Comparison of ENCODE assay signal across 7 cellular contexts in the genomic region with DNA sequence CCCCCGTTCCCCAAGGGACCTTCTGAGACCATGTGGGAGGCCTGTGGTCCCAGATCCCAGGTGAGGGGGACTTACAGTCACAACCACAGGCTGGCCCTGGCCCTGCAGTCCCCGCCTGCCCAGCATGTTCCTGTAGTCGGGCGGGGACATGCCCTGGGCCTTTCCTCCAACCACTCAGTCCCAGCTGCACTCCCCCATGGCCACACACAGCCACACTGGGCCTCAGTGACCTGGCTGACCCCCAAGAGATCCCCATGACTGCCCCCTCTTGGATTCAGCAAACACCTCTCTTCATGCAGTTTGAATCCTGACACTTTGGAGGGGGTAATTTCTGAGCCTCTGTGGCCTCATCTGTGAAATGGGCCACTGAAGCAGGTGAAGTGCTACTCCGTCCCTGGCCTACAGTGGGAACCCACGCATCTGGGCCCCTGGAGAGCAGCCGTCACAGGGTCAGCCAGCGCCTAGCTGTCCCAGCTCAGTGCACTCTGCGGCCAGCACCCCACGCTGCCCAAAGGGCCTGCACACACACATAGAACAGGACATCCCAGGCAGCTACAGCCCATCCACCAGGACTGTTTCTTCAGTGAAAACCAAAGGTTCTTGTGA. TPM values are rescaled to one million over a fixed set of nuclear protein-coding genes. Genes with fewer than 3 reads are reported as not detected.
DNase-seq lines count a peak whose midpoint lies in the region; ATAC-seq and TF ChIP-seq lines count a peak whose summit lies in the region.

No MANE protein-coding gene starts in this region.

- no peak for TF ChIP-seq CTCF in activated CD8-positive, alpha-beta T cell treated with anti-CD3 and anti-CD28 coated beads for 36 hours (IDR thresholded peaks at IDR 0.05)
- TF ChIP-seq CTCF in smooth muscle cell (IDR thresholded peaks at IDR 0.05; ENCODE audit: borderline replicate concordance, insufficient read depth, poor library complexity, severe bottlenecking) (no peak), right atrium auricular region (IDR thresholded peaks at IDR 0.05) (no peak)

- H4K20me1 ChIP-seq in smooth muscle cell (ENCODE audit: low read depth): no peaks in the 10 kb centered on the region

- H3K4me1 ChIP-seq in smooth muscle cell (ENCODE audit: low read depth) (peaks cover 33% of the 10 kb centered on the region), right atrium auricular region (peaks cover 0 to 18% of the 10 kb centered on the region in 2 donors)

- no peaks in the 10 kb centered on the region for H3K9me3 ChIP-seq in smooth muscle cell (replicated peaks; ENCODE audit: low read depth)
- no peaks in the 10 kb centered on the region for H3K9me3 ChIP-seq in right atrium auricular region

- H3K27ac ChIP-seq in smooth muscle cell (ENCODE audit: low read depth) (peak overlapping the region; percentile 73), right atrium auricular region (no peak overlapping the region)

- 93% methylated on average over 8 of the region's 10 CpGs for WGBS in smooth muscle cell (ENCODE audit: low lambda C conversion rate)

- peaks cover 2% of the 10 kb centered on the region for H3K27me3 Mint-ChIP-seq in activated CD8-positive, alpha-beta T cell treated with anti-CD3 and anti-CD28 coated beads for 36 hours

- H3K27me3 ChIP-seq in smooth muscle cell (ENCODE audit: low read depth): no peaks in the 10 kb centered on the region
- H3K27me3 ChIP-seq in right atrium auricular region: no peaks in the 10 kb centered on the region

- peak; percentile 58 for DNase-seq in activated CD8-positive, alpha-beta T cell treated with anti-CD3 and anti-CD28 coated beads for 36 hours
- DNase-seq in smooth muscle cell (lab: John Stamatoyannopoulos, UW; ENCODE audit: unreplicated experiment) (no peak), right atrium auricular region (ENCODE audit: low spot score) (no peak), NCI-H524 (lab: John Stamatoyannopoulos, UW) (no peak), CD1c-positive myeloid dendritic cell (ENCODE audit: extremely low spot score) (no peak)

- peak; percentile 58 for ATAC-seq in GM19025 (IDR thresholded peaks at IDR 0.05; ENCODE audit: low read depth, unreplicated experiment)
- ATAC-seq in HG02870 (IDR thresholded peaks at IDR 0.05; ENCODE audit: unreplicated experiment): peak; percentile 48
- ATAC-seq in activated CD8-positive, alpha-beta T cell treated with anti-CD3 and anti-CD28 coated beads for 36 hours: no peak

- H3K9ac ChIP-seq in smooth muscle cell (ENCODE audit: low read depth): peak overlapping the region; percentile 62

- H3K36me3 ChIP-seq in smooth muscle cell (ENCODE audit: low read depth): no peaks in the 10 kb centered on the region
- no peaks in the 10 kb centered on the region for H3K36me3 ChIP-seq in right atrium auricular region

- intact Hi-C loops in activated CD8-positive, alpha-beta T cell treated with anti-CD3 and anti-CD28 coated beads for 36 hours (cut with micrococcal nuclease): no loop called here

- H3K4me3 Mint-ChIP-seq in activated CD8-positive, alpha-beta T cell treated with anti-CD3 and anti-CD28 coated beads for 36 hours: peak overlapping the region; percentile 29

- no peaks in the 10 kb centered on the region for H3K36me3 Mint-ChIP-seq in activated CD8-positive, alpha-beta T cell treated with anti-CD3 and anti-CD28 coated beads for 36 hours (ENCODE audit: low read depth)

- CTCF ChIA-PET in activated CD8-positive, alpha-beta T cell treated with anti-CD3 and anti-CD28 coated beads for 36 hours (lab: Charles Lee): interaction anchor here (1.1 to 7.6 kb wide), 4 partner anchors 25 to 96 kb away, joined by 4 to 31 read pairs (median 10); no protein-coding TSS in a partner anchor

- no peaks in the 10 kb centered on the region for H3F3A ChIP-seq in smooth muscle cell (ENCODE audit: low read depth)

- H3K79me2 ChIP-seq in smooth muscle cell (ENCODE audit: low read depth): no peaks in the 10 kb centered on the region

- H3K27ac Mint-ChIP-seq in activated CD8-positive, alpha-beta T cell treated with anti-CD3 and anti-CD28 coated beads for 36 hours: peak overlapping the region; percentile 93

- H3K4me3 ChIP-seq in smooth muscle cell: no peak overlapping the region
- no peak overlapping the region for H3K4me3 ChIP-seq in right atrium auricular region

- peak overlapping the region; percentile 17 for H3K4me2 ChIP-seq in smooth muscle cell

- H3K9me3 Mint-ChIP-seq in activated CD8-positive, alpha-beta T cell treated with anti-CD3 and anti-CD28 coated beads for 36 hours: no peaks in the 10 kb centered on the region

- POLR2A ChIA-PET in activated CD8-positive, alpha-beta T cell treated with anti-CD3 and anti-CD28 coated beads for 36 hours (lab: Charles Lee): interaction anchor here (0.6 to 1.2 kb wide), 5 partner anchors 8 to 481 kb away, joined by 3 to 4 read pairs (median 3); partner anchors contain the start of gene IMP4

- H2AFZ ChIP-seq in smooth muscle cell (ENCODE audit: low read depth): no peak overlapping the region

- H3K4me1 Mint-ChIP-seq in activated CD8-positive, alpha-beta T cell treated with anti-CD3 and anti-CD28 coated beads for 36 hours (ENCODE audit: low read depth): peaks cover 25% of the 10 kb centered on the region

RNA-seq across cellular contexts. Expression of gene ARHGEF4, which starts 12.7 kb away (rescaled TPM):
- total RNA-seq in activated CD8-positive, alpha-beta T cell treated with anti-CD3 and anti-CD28 coated beads for 36 hours: 1 to 10 TPM; 4.2 to 4.3 TPM
- 11.4 and 16.0 TPM in 2 replicates for total RNA-seq in smooth muscle cell
- 13.0 and 14.9 TPM in 2 replicates for polyA plus RNA-seq in smooth muscle cell
- 1 to 10 TPM; 3.5 to 8.1 TPM for total RNA-seq in right atrium auricular region
